27 cellular contexts compared by ENCODE assay signal in the genomic region with DNA sequence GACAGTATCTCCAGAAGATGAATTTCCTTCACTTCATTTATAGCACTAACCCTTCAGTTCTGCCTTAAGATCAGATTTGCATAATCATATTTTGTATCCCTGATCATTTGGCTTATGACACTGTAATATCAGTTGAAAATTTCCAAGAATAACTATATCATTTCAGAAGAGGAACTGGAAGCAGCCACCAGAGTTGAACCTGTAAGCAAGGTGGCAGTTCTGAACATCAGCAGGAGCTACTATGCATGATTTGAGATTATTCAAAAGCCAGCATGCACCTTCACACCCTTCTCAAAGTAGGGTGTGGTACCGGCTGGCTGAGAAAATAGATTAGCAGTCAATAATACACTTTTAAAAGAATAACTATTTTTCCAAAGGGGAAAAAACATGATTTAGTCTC.
DNase-seq lines count a peak whose midpoint lies in the region; ATAC-seq, FAIRE-seq and TF ChIP-seq lines count a peak whose summit lies in the region.
"Had no signal": no experiment of that assay in that cellular context is flagged by ENCODE, and none has a peak within 500 bp of the region (broad histone marks: within the 10 kb centered on the region; RNA-seq: fewer than 3 reads in every experiment).

No MANE protein-coding gene starts in this region.

- H3K27ac Mint-ChIP-seq in stimulated activated memory B cell treated with anti-CD40 and anti-IgM and Interleukin-4, amounts not matched to agents 10 μg/mL and 1 μg/mL and 100 μg/mL, for 72 hours: no peak overlapping the region
- H3K27ac Mint-ChIP-seq: CD14-positive monocyte; CD4-positive, alpha-beta memory T cell; CD4-positive, CD25-positive, alpha-beta regulatory T cell; CD8-positive, alpha-beta memory T cell had no signal

- intact Hi-C loops in GM12878 (cut with micrococcal nuclease; ENCODE audit: unreplicated experiment): no loop called here

- H3K4me1 Mint-ChIP-seq in stimulated activated memory B cell treated with anti-CD40 and anti-IgM and Interleukin-4, amounts not matched to agents 10 μg/mL and 1 μg/mL and 100 μg/mL, for 72 hours: no peaks in the 10 kb centered on the region
- H3K4me1 Mint-ChIP-seq: CD14-positive monocyte; CD4-positive, alpha-beta memory T cell; CD4-positive, CD25-positive, alpha-beta regulatory T cell; CD8-positive, alpha-beta memory T cell had no signal

- no peak for FAIRE-seq in GM12878 (lab: Jason Lieb, UNC)
- FAIRE-seq: A204.1, GM12891, GM19239 had no signal

- H3K79me2 ChIP-seq in GM12878 (ENCODE audit: control insufficient read depth, insufficient read depth, low read length): no peaks in the 10 kb centered on the region

- no peaks in the 10 kb centered on the region for H3K27me3 Mint-ChIP-seq in stimulated activated memory B cell treated with anti-CD40 and anti-IgM and Interleukin-4, amounts not matched to agents 10 μg/mL and 1 μg/mL and 100 μg/mL, for 72 hours
- H3K27me3 Mint-ChIP-seq: CD4-positive, alpha-beta memory T cell; CD4-positive, CD25-positive, alpha-beta regulatory T cell had no signal

- DNase-seq in GM12878 (ENCODE audit: low read depth, low spot score) (no peak), putamen (ENCODE audit: low spot score) (peak; percentile 30), NCI-H146 (lab: John Stamatoyannopoulos, UW) (no peak)
- DNase-seq: 8988T; ACHN; BE2C; C1 segment of cervical spinal cord; CD4-positive, alpha-beta memory T cell; CD4-positive, CD25-positive, alpha-beta regulatory T cell; CD8-positive, alpha-beta memory T cell; COR-L47; DMS 273 treated with DMSO at 0.1 percent for 48 hours; DMS153; DMS53; DMS79; DND-41; EL; GDM1 had no signal

- no peak for TF ChIP-seq EP300 in GM12878 (IDR thresholded peaks at IDR 0.05; ENCODE audit: borderline replicate concordance in 1 of 2, control insufficient read depth in 1 of 2, low read depth in 2 of 2, low read length in 2 of 2)

- SMC1A ChIA-PET in GM12878 (lab: Charles Lee; ENCODE audit: uncharacterized antibody, unreplicated experiment): interaction anchor here (1.1 to 3.2 kb wide), 6 partner anchors 18 to 667 kb away, joined by 3 to 14 read pairs (median 3); no protein-coding TSS in a partner anchor

- H3K9me3 Mint-ChIP-seq in stimulated activated memory B cell treated with anti-CD40 and anti-IgM and Interleukin-4, amounts not matched to agents 10 μg/mL and 1 μg/mL and 100 μg/mL, for 72 hours: no peaks in the 10 kb centered on the region
- H3K9me3 Mint-ChIP-seq: CD14-positive monocyte had no signal

- no peak for TF ChIP-seq CTCF in GM12878 (IDR thresholded peaks at IDR 0.05 in 2 of 3, conservative IDR thresholded peaks at IDR 0.05 in 1 of 3; ENCODE audit: control insufficient read depth in 2 of 3, extremely low read depth in 1 of 3, insufficient read depth in 1 of 3, low read depth in 3 of 3, low read length in 3 of 3)

- H2AFZ ChIP-seq in GM12878 (ENCODE audit: control insufficient read depth, low read depth, low read length): no peak overlapping the region

- no peaks in the 10 kb centered on the region for H4K20me1 ChIP-seq in BLaER1 treated with 17β-estradiol and CSF1 and Interleukin-3, amounts not matched to agents 10 nM and 100 nM
- no peaks in the 10 kb centered on the region for H4K20me1 ChIP-seq in GM12878 (ENCODE audit: control insufficient read depth, insufficient read depth)

- POLR2A ChIA-PET in GM12878 (lab: Charles Lee): interaction anchor here (1.0 kb wide), 1 partner anchor 121 kb away, joined by 3 read pairs; no protein-coding TSS in a partner anchor

- H3K9ac ChIP-seq in BLaER1 treated with 17β-estradiol and CSF1 and Interleukin-3, amounts not matched to agents 10 nM and 100 nM: no peak overlapping the region
- H3K9ac ChIP-seq in HUES64 (ENCODE audit: low read depth, low read length) (no peak overlapping the region), GM12878 (ENCODE audit: control insufficient read depth, insufficient read depth, low read length) (no peak overlapping the region)

- WGBS in HUES64: 88% methylated on average over 1 of the region's 1 CpG
- 61% methylated on average over 1 of the region's 1 CpG for WGBS in GM12878 (ENCODE audit: insufficient coverage, insufficient replicate concordance, low lambda C conversion rate, missing lambda C conversion rate)

- RAD21 ChIA-PET in GM12878 (lab: Charles Lee; ENCODE audit: unreplicated experiment): interaction anchor here (1.0 to 3.2 kb wide), 2 partner anchors 20 to 126 kb away, joined by 3 to 15 read pairs; no protein-coding TSS in a partner anchor

- no peak for TF ChIP-seq POLR2A in GM12878 (IDR thresholded peaks at IDR 0.05; ENCODE audit: low read depth, low read length)

- no TSS peak for BruUV-seq in GM12878 (replicated peaks; lab: Mats Ljungman, UMichigan)

- H3K36me3 Mint-ChIP-seq in stimulated activated memory B cell treated with anti-CD40 and anti-IgM and Interleukin-4, amounts not matched to agents 10 μg/mL and 1 μg/mL and 100 μg/mL, for 72 hours: no peaks in the 10 kb centered on the region
- H3K36me3 Mint-ChIP-seq: CD14-positive monocyte; CD4-positive, alpha-beta memory T cell; CD4-positive, CD25-positive, alpha-beta regulatory T cell; CD8-positive, alpha-beta memory T cell had no signal

- in situ Hi-C loops in GM12878 (cut with MboI): no loop called here

- no peaks in the 10 kb centered on the region for H3K27me3 ChIP-seq in BLaER1 treated with 17β-estradiol and CSF1 and Interleukin-3, amounts not matched to agents 10 nM and 100 nM
- no peaks in the 10 kb centered on the region for H3K27me3 ChIP-seq in HUES64 (ENCODE audit: insufficient read depth, low read length)
- no peaks in the 10 kb centered on the region for H3K27me3 ChIP-seq in GM12878 (replicated peaks in 1 of 2; ENCODE audit: control insufficient read depth in 2 of 2, insufficient read depth in 2 of 2, low read length in 1 of 2)
- H3K27me3 ChIP-seq: BE2C had no signal

- no peaks in the 10 kb centered on the region for H3K9me3 ChIP-seq in BLaER1 treated with 17β-estradiol and CSF1 and Interleukin-3, amounts not matched to agents 10 nM and 100 nM (replicated peaks in 1 of 11)
- no peaks in the 10 kb centered on the region for H3K9me3 ChIP-seq in HUES64 (ENCODE audit: insufficient read depth, low read depth, low read length)
- no peaks in the 10 kb centered on the region for H3K9me3 ChIP-seq in GM12878 (replicated peaks; ENCODE audit: control insufficient read depth, insufficient read depth, low read length)
- H3K9me3 ChIP-seq: BE2C had no signal

- no peak overlapping the region for H3K4me3 ChIP-seq in BLaER1 treated with 17β-estradiol and CSF1 and Interleukin-3, amounts not matched to agents 10 nM and 100 nM
- H3K4me3 ChIP-seq in HUES64 (ENCODE audit: low read length) (no peak overlapping the region), GM12878 (no peak overlapping the region)

- no peak overlapping the region for H3K27ac ChIP-seq in BLaER1 treated with 17β-estradiol and CSF1 and Interleukin-3, amounts not matched to agents 10 nM and 100 nM
- H3K27ac ChIP-seq in HUES64 (ENCODE audit: low read depth, low read length) (peak overlapping the region; percentile 78; the same call in 1 of the 2 replicates), GM12878 (ENCODE audit: control insufficient read depth, insufficient read depth) (no peak overlapping the region)

- H3K4me1 ChIP-seq in BLaER1 treated with 17β-estradiol and CSF1 and Interleukin-3, amounts not matched to agents 10 nM and 100 nM: peaks cover 14 to 30% (median 26%) of the 10 kb centered on the region in 10 experiments
- H3K4me1 ChIP-seq in HUES64 (ENCODE audit: insufficient read depth, low read length): peaks cover 83% of the 10 kb centered on the region
- no peaks in the 10 kb centered on the region for H3K4me1 ChIP-seq in GM12878 (ENCODE audit: control insufficient read depth, insufficient read depth, low read length)
- H3K4me1 ChIP-seq: BE2C had no signal

- CTCF ChIA-PET in GM12878 (lab: Yijun Ruan, JAX): interaction anchor here (1.7 kb wide), 1 partner anchor 144 kb away, joined by 5 read pairs; no protein-coding TSS in a partner anchor

- H3K36me3 ChIP-seq in BLaER1 treated with 17β-estradiol and CSF1 and Interleukin-3, amounts not matched to agents 10 nM and 100 nM: no peaks in the 10 kb centered on the region
- H3K36me3 ChIP-seq in HUES64 (ENCODE audit: insufficient read depth, low read length) (no peaks in the 10 kb centered on the region), GM12878 (ENCODE audit: control insufficient read depth in 2 of 2, insufficient read depth in 2 of 2, low read length in 1 of 2) (no peaks in the 10 kb centered on the region; a peak in 1 of 4 replicates)
- H3K36me3 ChIP-seq: BE2C had no signal

- H3K4me3 Mint-ChIP-seq in stimulated activated memory B cell treated with anti-CD40 and anti-IgM and Interleukin-4, amounts not matched to agents 10 μg/mL and 1 μg/mL and 100 μg/mL, for 72 hours: no peak overlapping the region
- H3K4me3 Mint-ChIP-seq: CD14-positive monocyte; CD4-positive, CD25-positive, alpha-beta regulatory T cell; CD8-positive, alpha-beta memory T cell had no signal

- TF ChIP-seq RAD21 in GM12878 (IDR thresholded peaks at IDR 0.05; ENCODE audit: insufficient read depth, low read depth, low read length): no peak

- H3K4me2 ChIP-seq in BLaER1 treated with 17β-estradiol and CSF1 and Interleukin-3, amounts not matched to agents 10 nM and 100 nM: peak overlapping the region in 8 of 11 experiments; percentile 5 to 77 (median 61); a peak in 13 of 22 replicates
- H3K4me2 ChIP-seq in GM12878 (ENCODE audit: control insufficient read depth, insufficient read depth): no peak overlapping the region

- ATAC-seq in GM12878: peak; percentile 56
- ATAC-seq in stimulated activated memory B cell treated with anti-CD40 and anti-IgM and Interleukin-4, amounts not matched to agents 10 μg/mL and 1 μg/mL and 100 μg/mL, for 72 hours: no peak
- ATAC-seq in esophagus mucosa: no peak
- no peak for ATAC-seq in HG03095 (IDR thresholded peaks at IDR 0.05; ENCODE audit: unreplicated experiment)

TF ChIP-seq in GM12878, 131 proteins besides CTCF, POLR2A, EP300 and RAD21 (continues in another document):
- TF ChIP-seq ETV6 (conservative IDR thresholded peaks at IDR 0.05 in 1 of 2, IDR thresholded peaks at IDR 0.05 in 1 of 2; ENCODE audit: borderline replicate concordance in 1 of 2, low read depth in 1 of 2): no peak
- no peak for TF ChIP-seq YBX1 (IDR thresholded peaks at IDR 0.05)
- 0 out of 2 replicates have a peak, but pooled peaks have one; percentile 33 for TF ChIP-seq IKZF1 (conservative IDR thresholded peaks at IDR 0.05)
- TF ChIP-seq ZNF217 (IDR thresholded peaks at IDR 0.05): no peak
- TF ChIP-seq ZNF274 (IDR thresholded peaks at IDR 0.05; ENCODE audit: insufficient read depth, insufficient read length): no peak
- TF ChIP-seq BMI1 (IDR thresholded peaks at IDR 0.05; ENCODE audit: borderline replicate concordance): no peak
- no peak for TF ChIP-seq TARDBP (IDR thresholded peaks at IDR 0.05; ENCODE audit: borderline replicate concordance)
- no peak for TF ChIP-seq POU2F2 (IDR thresholded peaks at IDR 0.05; ENCODE audit: borderline replicate concordance, low read depth, low read length)
- no peak for TF ChIP-seq LARP7 (IDR thresholded peaks at IDR 0.05)
- TF ChIP-seq NBN (IDR thresholded peaks at IDR 0.05): 0 out of 2 replicates have a peak, but pooled peaks have one; percentile 21
